Comparison of ENCODE assay signal across 19 cellular contexts in genomic region chr7:112150823-112151641, GRCh38. TPM values are rescaled to one million over a fixed set of nuclear protein-coding genes. Genes with fewer than 3 reads are reported as not detected.
DNase-seq lines count a peak whose midpoint lies in the region; ATAC-seq and TF ChIP-seq lines count a peak whose summit lies in the region.
"Had no signal": no experiment of that assay in that cellular context is flagged by ENCODE, and none has a peak within 500 bp of the region (broad histone marks: within the 10 kb centered on the region; RNA-seq: fewer than 3 reads in every experiment).

No MANE protein-coding gene starts in this region.

- no peaks in the 10 kb centered on the region for H3K9me3 Mint-ChIP-seq in naive thymus-derived CD8-positive, alpha-beta T cell
- H3K9me3 Mint-ChIP-seq: activated naive CD4-positive, alpha-beta T cell treated with anti-CD3 and anti-CD28 coated beads, Interleukin-2, amount 10 ng/mL, durations not matched to agents 7 days and 5 days; neural progenitor cell; stimulated activated memory B cell treated with anti-CD40 and anti-IgM and Interleukin-4, amounts not matched to agents 10 μg/mL and 1 μg/mL and 100 μg/mL, for 72 hours had no signal

- no peak for ATAC-seq in naive thymus-derived CD8-positive, alpha-beta T cell
- ATAC-seq: PC-3; stimulated activated memory B cell treated with anti-CD40 and anti-IgM and Interleukin-4, amounts not matched to agents 10 μg/mL and 1 μg/mL and 100 μg/mL, for 72 hours had no signal

- H3K27me3 ChIP-seq in dorsolateral prefrontal cortex = no peaks in the 10 kb centered on the region
- H3K27me3 ChIP-seq: esophagus squamous epithelium, neural progenitor cell, upper lobe of left lung had no signal

- DNase-seq in NCI-H82 (lab: John Stamatoyannopoulos, UW) = peak; percentile 38
- DNase-seq in NCI-H82 treated with DMSO at 0.1 percent for 48 hours (lab: John Stamatoyannopoulos, UW; ENCODE audit: unreplicated experiment) = no peak
- DNase-seq in OCI-M1 (lab: John Stamatoyannopoulos, UW) = peak; percentile 1
- DNase-seq in dorsolateral prefrontal cortex = no peak
- DNase-seq in superior temporal gyrus (ENCODE audit: extremely low spot score) = peak; percentile 74
- no peak for DNase-seq in naive thymus-derived CD8-positive, alpha-beta T cell
- DNase-seq in COLO668 (lab: John Stamatoyannopoulos, UW; ENCODE audit: unreplicated experiment) = no peak
- no peak for DNase-seq in GDM1 (lab: John Stamatoyannopoulos, UW)
- DNase-seq: activated CD4-positive, alpha-beta T cell treated with anti-CD3 and anti-CD28 coated beads, Interleukin-2, amount 50 U/mL, for 4 hours; activated naive CD4-positive, alpha-beta T cell treated with anti-CD3 and anti-CD28 coated beads, Interleukin-2, amount 10 ng/mL, durations not matched to agents 7 days and 5 days; activated T-cell treated with anti-CD3 and anti-CD28 coated beads, Interleukin-2, amount 50 U/mL, for 1 hour; CD4-positive, CD25-positive, alpha-beta regulatory T cell; esophagus squamous epithelium; NCI-H1694; NCI-H510A treated with DMSO at 0.1 percent for 48 hours; PC-3; upper lobe of left lung had no signal

- H3K4me1 Mint-ChIP-seq in naive thymus-derived CD8-positive, alpha-beta T cell = peaks cover 0 to 2% (median 0%) of the 10 kb centered on the region in 4 donors
- H3K4me1 Mint-ChIP-seq: activated naive CD4-positive, alpha-beta T cell treated with anti-CD3 and anti-CD28 coated beads, Interleukin-2, amount 10 ng/mL, durations not matched to agents 7 days and 5 days; CD4-positive, CD25-positive, alpha-beta regulatory T cell; stimulated activated memory B cell treated with anti-CD40 and anti-IgM and Interleukin-4, amounts not matched to agents 10 μg/mL and 1 μg/mL and 100 μg/mL, for 72 hours had no signal

- intact Hi-C loops in dorsolateral prefrontal cortex (cut with DNase I) = no loop called here

- H3K27ac ChIP-seq in dorsolateral prefrontal cortex = peak overlapping the region in 56 of 59 donors; percentile 37 to 88 (median 74)
- H3K27ac ChIP-seq: esophagus squamous epithelium, neural progenitor cell had no signal

- TF ChIP-seq CTCF in dorsolateral prefrontal cortex (IDR thresholded peaks at IDR 0.05 in 54 of 56, conservative IDR thresholded peaks at IDR 0.05 in 2 of 56; ENCODE audit: low read depth in 1 of 56, partially characterized antibody in 56 of 56) = no peak

- peaks cover 5 to 30% (median 17%) of the 10 kb centered on the region in 5 donors for H3K27me3 Mint-ChIP-seq in naive thymus-derived CD8-positive, alpha-beta T cell

- POLR2A ChIA-PET in naive thymus-derived CD8-positive, alpha-beta T cell (lab: Charles Lee) = no interaction called here

- no peak overlapping the region for H3K27ac Mint-ChIP-seq in naive thymus-derived CD8-positive, alpha-beta T cell
- H3K27ac Mint-ChIP-seq: activated naive CD4-positive, alpha-beta T cell treated with anti-CD3 and anti-CD28 coated beads, Interleukin-2, amount 10 ng/mL, durations not matched to agents 7 days and 5 days; CD4-positive, CD25-positive, alpha-beta regulatory T cell; neural progenitor cell; stimulated activated memory B cell treated with anti-CD40 and anti-IgM and Interleukin-4, amounts not matched to agents 10 μg/mL and 1 μg/mL and 100 μg/mL, for 72 hours had no signal

- H3K4me3 ChIP-seq in dorsolateral prefrontal cortex = peak overlapping the region in 9 of 59 donors; percentile 1 to 22 (median 12)
- H3K4me3 ChIP-seq: esophagus squamous epithelium, neural progenitor cell, upper lobe of left lung had no signal

- no peak overlapping the region for H3K4me3 Mint-ChIP-seq in naive thymus-derived CD8-positive, alpha-beta T cell
- H3K4me3 Mint-ChIP-seq: activated naive CD4-positive, alpha-beta T cell treated with anti-CD3 and anti-CD28 coated beads, Interleukin-2, amount 10 ng/mL, durations not matched to agents 7 days and 5 days; CD4-positive, CD25-positive, alpha-beta regulatory T cell; neural progenitor cell; stimulated activated memory B cell treated with anti-CD40 and anti-IgM and Interleukin-4, amounts not matched to agents 10 μg/mL and 1 μg/mL and 100 μg/mL, for 72 hours had no signal

- no peaks in the 10 kb centered on the region for H3K36me3 Mint-ChIP-seq in naive thymus-derived CD8-positive, alpha-beta T cell
- H3K36me3 Mint-ChIP-seq: activated naive CD4-positive, alpha-beta T cell treated with anti-CD3 and anti-CD28 coated beads, Interleukin-2, amount 10 ng/mL, durations not matched to agents 7 days and 5 days; CD4-positive, CD25-positive, alpha-beta regulatory T cell; stimulated activated memory B cell treated with anti-CD40 and anti-IgM and Interleukin-4, amounts not matched to agents 10 μg/mL and 1 μg/mL and 100 μg/mL, for 72 hours had no signal

RNA-seq across cellular contexts. Expression of gene DOCK4, which starts 55.2 kb away (rescaled TPM):
- 100 to 1,000 TPM; 113 to 236 (median 152) TPM for total RNA-seq in dorsolateral prefrontal cortex
- total RNA-seq in naive thymus-derived CD8-positive, alpha-beta T cell = 1 to 10 TPM in 1 of 2 experiments, under 1 TPM in 1; 0.88 to 1.3 TPM
- polyA plus RNA-seq in naive thymus-derived CD8-positive, alpha-beta T cell = under 1 TPM in 2 of 3 donors, not detected in 1; 0.30 to 0.46 TPM
- polyA plus RNA-seq: CD4-positive, CD25-positive, alpha-beta regulatory T cell had no signal

RNA-seq across cellular contexts. Expression of gene ZNF277, which starts 55.5 kb away (rescaled TPM):
- 10 to 100 TPM; 14.7 to 33.1 (median 22.0) TPM for total RNA-seq in dorsolateral prefrontal cortex
- total RNA-seq in naive thymus-derived CD8-positive, alpha-beta T cell = 10 to 100 TPM; 36.5 to 40.0 TPM
- 10 to 100 TPM; 20.3 to 22.8 (median 22.4) TPM for polyA plus RNA-seq in naive thymus-derived CD8-positive, alpha-beta T cell

Comparison
In these comparisons a context has a peak if more than half of its experiments do, and no peak if none do; other contexts are left out.
1. DNase-seq: peak in NCI-H82 (single experiment), OCI-M1 (single experiment) and superior temporal gyrus (single experiment); none in NCI-H82 treated with DMSO at 0.1 percent for 48 hours (single experiment), dorsolateral prefrontal cortex (0 of 10), naive thymus-derived CD8-positive, alpha-beta T cell (0 of 10), COLO668 (single experiment) and GDM1 (single experiment).
2. RNA of gene DOCK4, which starts 55.2 kb away (total RNA-seq): 113 to 236 TPM in dorsolateral prefrontal cortex; 0.88 to 1.3 TPM in naive thymus-derived CD8-positive, alpha-beta T cell; every median in the first group is over 10 times any median in the second.